Comparison of ENCODE assay signal across 21 cellular contexts in the genomic region with DNA sequence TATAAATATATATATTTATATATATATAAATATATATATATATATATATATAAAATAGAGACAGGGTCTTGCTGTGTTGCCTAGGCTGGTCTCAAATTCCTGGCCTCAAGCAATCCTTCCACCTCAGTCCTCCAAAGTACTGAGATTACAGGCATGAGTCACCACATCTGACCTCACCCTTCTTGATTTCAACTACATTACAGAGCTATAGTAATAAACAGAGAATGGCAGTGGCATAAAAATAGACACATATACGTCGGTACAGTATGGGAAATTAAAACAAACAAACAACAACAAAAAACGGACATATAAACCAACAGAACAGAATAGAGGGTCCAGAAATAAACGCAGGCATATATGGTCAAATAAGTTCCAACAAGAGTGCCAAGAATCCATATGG.
DNase-seq lines count a peak whose midpoint lies in the region; ATAC-seq, FAIRE-seq and TF ChIP-seq lines count a peak whose summit lies in the region.
"Had no signal": no experiment of that assay in that cellular context is flagged by ENCODE, and none has a peak within 500 bp of the region (broad histone marks: within the 10 kb centered on the region; RNA-seq: fewer than 3 reads in every experiment).

No MANE protein-coding gene starts in this region.

- H3K27ac ChIP-seq in caudate nucleus (ENCODE audit: low read depth, low read length) (no peak overlapping the region), esophagus muscularis mucosa (replicated peaks in 1 of 4) (no peak overlapping the region)
- H3K27ac ChIP-seq: 22Rv1; BLaER1 treated with 17β-estradiol and CSF1 and Interleukin-3, amounts not matched to agents 10 nM and 100 nM; SK-N-MC had no signal

- no peaks in the 10 kb centered on the region for H3K4me1 ChIP-seq in esophagus muscularis mucosa
- H3K4me1 ChIP-seq: BLaER1 treated with 17β-estradiol and CSF1 and Interleukin-3, amounts not matched to agents 10 nM and 100 nM had no signal

- FAIRE-seq in bronchial epithelial cell (lab: Jason Lieb, UNC), result no peak
- FAIRE-seq: GM12878, GM18507, HTR-8/SVneo had no signal

- TF ChIP-seq POLR2A in esophagus muscularis mucosa (IDR thresholded peaks at IDR 0.05; ENCODE audit: low read depth), result no peak

- peaks cover 0 to 15% (median 2%) of the 10 kb centered on the region in 4 donors for H3K9me3 ChIP-seq in esophagus muscularis mucosa

- WGBS in esophagus muscularis mucosa, result 46% methylated on average over 4 of the region's 4 CpGs

- H3K4me3 ChIP-seq in bronchial epithelial cell (ENCODE audit: low read depth, low read length), result no peak overlapping the region
- no peak overlapping the region for H3K4me3 ChIP-seq in esophagus muscularis mucosa
- H3K4me3 ChIP-seq: BLaER1 treated with 17β-estradiol and CSF1 and Interleukin-3, amounts not matched to agents 10 nM and 100 nM; GM12878; SK-N-MC had no signal

- ATAC-seq in HG02870 (IDR thresholded peaks at IDR 0.05; ENCODE audit: unreplicated experiment), result no peak
- ATAC-seq: GM12878, PC-3 had no signal

- H3K36me3 ChIP-seq in bronchial epithelial cell (ENCODE audit: control insufficient read depth, insufficient read depth, low read length) (no peaks in the 10 kb centered on the region), esophagus muscularis mucosa (no peaks in the 10 kb centered on the region)
- H3K36me3 ChIP-seq: BLaER1 treated with 17β-estradiol and CSF1 and Interleukin-3, amounts not matched to agents 10 nM and 100 nM had no signal

- TF ChIP-seq EP300 in esophagus muscularis mucosa (IDR thresholded peaks at IDR 0.05), result no peak

- no peak for TF ChIP-seq CTCF in bronchial epithelial cell (IDR thresholded peaks at IDR 0.05; ENCODE audit: insufficient read depth, low read length, severe bottlenecking)
- TF ChIP-seq CTCF in esophagus muscularis mucosa (IDR thresholded peaks at IDR 0.05), result no peak

- H3K27me3 ChIP-seq in bronchial epithelial cell (ENCODE audit: control insufficient read depth, insufficient read depth, low read length) (no peaks in the 10 kb centered on the region), esophagus muscularis mucosa (no peaks in the 10 kb centered on the region)
- H3K27me3 ChIP-seq: BLaER1 treated with 17β-estradiol and CSF1 and Interleukin-3, amounts not matched to agents 10 nM and 100 nM had no signal

- intact Hi-C loops in esophagus muscularis mucosa (cut with DNase I), result no loop called here

- peak; percentile 17 for DNase-seq in DMS53 (lab: John Stamatoyannopoulos, UW)
- no peak for DNase-seq in DMS53 treated with DMSO at 0.1 percent for 48 hours (lab: John Stamatoyannopoulos, UW; ENCODE audit: unreplicated experiment)
- DNase-seq in bronchial epithelial cell (ENCODE audit: low read depth), result peak; percentile 37
- DNase-seq in iris pigment epithelial cell (ENCODE audit: low read depth), result peak; percentile 8
- no peak for DNase-seq in caudate nucleus (lab: John Stamatoyannopoulos, UW)
- DNase-seq in NCI-H345 (lab: John Stamatoyannopoulos, UW), result no peak
- DNase-seq in esophagus muscularis mucosa (ENCODE audit: extremely low spot score), result no peak
- DNase-seq: DMS 273 treated with DMSO at 0.1 percent for 48 hours, HCEC 1CT, NCI-H1092, NCI-H2107, NCI-H446, NCI-H748 treated with DMSO at 0.1 percent for 48 hours, PC-3 had no signal

Comparison
In these comparisons a context has a peak if more than half of its experiments do, and no peak if none do; other contexts are left out.
1. DNase-seq: peak in DMS53 (single experiment), bronchial epithelial cell (single experiment) and iris pigment epithelial cell (single experiment); none in DMS53 treated with DMSO at 0.1 percent for 48 hours (single experiment), caudate nucleus (0 of 61), NCI-H345 (single experiment) and esophagus muscularis mucosa (single experiment).